1 cellular context compared by ENCODE assay signal in the genomic region with DNA sequence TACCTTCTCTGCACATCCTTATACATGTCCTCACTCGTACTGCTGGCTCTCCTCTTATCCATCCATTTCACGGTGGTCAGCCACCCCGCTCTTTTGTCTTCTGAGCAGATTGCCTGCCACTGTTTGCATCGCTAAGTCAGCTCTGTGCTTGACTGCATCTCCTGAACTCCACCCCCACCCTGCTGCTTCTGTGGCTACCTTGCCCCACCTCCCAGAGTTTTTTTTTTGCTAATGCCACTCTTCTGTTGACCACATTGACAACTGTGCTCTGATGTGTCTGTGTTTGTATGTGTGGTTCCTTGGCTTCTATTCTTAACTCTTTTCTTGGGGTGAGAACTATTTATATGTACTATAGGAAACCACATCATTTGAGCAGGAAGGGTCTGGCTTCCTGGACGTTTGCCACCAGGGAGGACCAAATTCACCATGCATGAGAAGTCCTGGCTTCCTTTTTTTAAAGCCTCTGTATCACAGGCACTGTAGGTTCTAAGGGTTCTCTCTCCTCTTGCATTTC.
TF ChIP-seq lines count a peak whose summit lies in the region.

No MANE protein-coding gene starts in this region.

TF ChIP-seq in GM12878, 131 proteins besides CTCF, POLR2A, EP300 and RAD21 (continued from another document and continues in another):
- TF ChIP-seq, protein P1, sequence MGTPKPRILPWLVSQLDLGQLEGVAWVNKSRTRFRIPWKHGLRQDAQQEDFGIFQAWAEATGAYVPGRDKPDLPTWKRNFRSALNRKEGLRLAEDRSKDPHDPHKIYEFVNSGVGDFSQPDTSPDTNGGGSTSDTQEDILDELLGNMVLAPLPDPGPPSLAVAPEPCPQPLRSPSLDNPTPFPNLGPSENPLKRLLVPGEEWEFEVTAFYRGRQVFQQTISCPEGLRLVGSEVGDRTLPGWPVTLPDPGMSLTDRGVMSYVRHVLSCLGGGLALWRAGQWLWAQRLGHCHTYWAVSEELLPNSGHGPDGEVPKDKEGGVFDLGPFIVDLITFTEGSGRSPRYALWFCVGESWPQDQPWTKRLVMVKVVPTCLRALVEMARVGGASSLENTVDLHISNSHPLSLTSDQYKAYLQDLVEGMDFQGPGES (IDR thresholded peaks at IDR 0.05), result no peak
- TF ChIP-seq FOS (IDR thresholded peaks at IDR 0.05; ENCODE audit: borderline replicate concordance, extremely low read depth, insufficient read length), result no peak
- TF ChIP-seq WRNIP1 (IDR thresholded peaks at IDR 0.05; ENCODE audit: borderline replicate concordance, low read depth, low read length), result no peak
- no peak for TF ChIP-seq SREBF1 (IDR thresholded peaks at IDR 0.05; ENCODE audit: low read length)
- TF ChIP-seq ZNF207 (IDR thresholded peaks at IDR 0.05; ENCODE audit: borderline replicate concordance), result no peak
- no peak for TF ChIP-seq ZNF592 (IDR thresholded peaks at IDR 0.05)
- TF ChIP-seq POLR2AphosphoS2 (IDR thresholded peaks at IDR 0.05; ENCODE audit: low read depth, low read length), result no peak
- TF ChIP-seq SIN3A (IDR thresholded peaks at IDR 0.05; ENCODE audit: low read depth, low read length), result no peak
- TF ChIP-seq CBX5 (IDR thresholded peaks at IDR 0.05; ENCODE audit: low read depth), result peak; percentile 64; the same call in 1 of the 2 replicates
- peak; percentile 61 for TF ChIP-seq CUX1 (IDR thresholded peaks at IDR 0.05; ENCODE audit: insufficient replicate concordance, low read depth, low read length)
- TF ChIP-seq TCF7 (IDR thresholded peaks at IDR 0.05; ENCODE audit: borderline replicate concordance), result peak; percentile 84
- no peak for TF ChIP-seq ELK1 (IDR thresholded peaks at IDR 0.05; ENCODE audit: low read depth, low read length)
- peak; percentile 20 to 53; a peak in 2 of 4 replicates for TF ChIP-seq BHLHE40 (IDR thresholded peaks at IDR 0.05; ENCODE audit: borderline replicate concordance in 1 of 2, low read depth in 2 of 2, low read length in 1 of 2)
- TF ChIP-seq FOXK2 (IDR thresholded peaks at IDR 0.05), result no peak
- peak; percentile 81 for TF ChIP-seq YY1 (IDR thresholded peaks at IDR 0.05; ENCODE audit: low read depth, low read length)
- peak; percentile 85 to 86 for TF ChIP-seq IKZF2 (IDR thresholded peaks at IDR 0.05)
- TF ChIP-seq, protein P2, sequence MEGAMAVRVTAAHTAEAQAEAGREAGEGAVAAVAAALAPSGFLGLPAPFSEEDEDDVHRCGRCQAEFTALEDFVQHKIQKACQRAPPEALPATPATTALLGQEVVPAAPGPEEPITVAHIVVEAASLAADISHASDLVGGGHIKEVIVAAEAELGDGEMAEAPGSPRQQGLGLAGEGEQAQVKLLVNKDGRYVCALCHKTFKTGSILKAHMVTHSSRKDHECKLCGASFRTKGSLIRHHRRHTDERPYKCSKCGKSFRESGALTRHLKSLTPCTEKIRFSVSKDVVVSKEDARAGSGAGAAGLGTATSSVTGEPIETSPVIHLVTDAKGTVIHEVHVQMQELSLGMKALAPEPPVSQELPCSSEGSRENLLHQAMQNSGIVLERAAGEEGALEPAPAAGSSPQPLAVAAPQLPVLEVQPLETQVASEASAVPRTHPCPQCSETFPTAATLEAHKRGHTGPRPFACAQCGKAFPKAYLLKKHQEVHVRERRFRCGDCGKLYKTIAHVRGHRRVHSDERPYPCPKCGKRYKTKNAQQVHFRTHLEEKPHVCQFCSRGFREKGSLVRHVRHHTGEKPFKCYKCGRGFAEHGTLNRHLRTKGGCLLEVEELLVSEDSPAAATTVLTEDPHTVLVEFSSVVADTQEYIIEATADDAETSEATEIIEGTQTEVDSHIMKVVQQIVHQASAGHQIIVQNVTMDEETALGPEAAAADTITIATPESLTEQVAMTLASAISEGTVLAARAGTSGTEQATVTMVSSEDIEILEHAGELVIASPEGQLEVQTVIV (IDR thresholded peaks at IDR 0.05; ENCODE audit: borderline replicate concordance, partially characterized antibody), result no peak
- TF ChIP-seq ZBTB11 (CRISPR knock-in tag; IDR thresholded peaks at IDR 0.05), result no peak
- TF ChIP-seq EGR1 (IDR thresholded peaks at IDR 0.05; ENCODE audit: borderline replicate concordance in 1 of 2, low read depth in 2 of 2, low read length in 2 of 2), result peak in 1 of 2 experiments; percentile 73; a peak in 2 of 3 replicates
- peak; percentile 82; the same call in 2 of the 3 replicates for TF ChIP-seq POU2F2 (IDR thresholded peaks at IDR 0.05; ENCODE audit: borderline replicate concordance, low read depth, low read length)
- TF ChIP-seq LARP7 (IDR thresholded peaks at IDR 0.05), result no peak
- TF ChIP-seq PBX3 (IDR thresholded peaks at IDR 0.05; ENCODE audit: insufficient replicate concordance, low read depth, low read length), result peak; percentile 67
- TF ChIP-seq JUND (IDR thresholded peaks at IDR 0.05; ENCODE audit: low read depth, low read length), result no peak
- TF ChIP-seq ZSCAN29 (IDR thresholded peaks at IDR 0.05), result no peak
- TF ChIP-seq KAT2A (conservative IDR thresholded peaks at IDR 0.05; ENCODE audit: control insufficient read depth, low read depth, low read length), result no peak
- TF ChIP-seq CEBPB (IDR thresholded peaks at IDR 0.05; ENCODE audit: borderline replicate concordance in 1 of 2, low read depth in 2 of 2, low read length in 2 of 2), result peak in 1 of 2 experiments; percentile 95; a peak in 2 of 4 replicates
- no peak for TF ChIP-seq RFX5 (IDR thresholded peaks at IDR 0.05; ENCODE audit: low read depth, low read length)
- TF ChIP-seq NFYA (IDR thresholded peaks at IDR 0.05; ENCODE audit: borderline replicate concordance, low read depth, low read length), result no peak
- no peak for TF ChIP-seq MYC (IDR thresholded peaks at IDR 0.05; ENCODE audit: insufficient read depth, insufficient read length, insufficient replicate concordance, low read length, severe bottlenecking)
- TF ChIP-seq NBN (IDR thresholded peaks at IDR 0.05), result peak; percentile 90
- no peak for TF ChIP-seq HSF1 (IDR thresholded peaks at IDR 0.05; ENCODE audit: low read depth, low read length)
- 0 out of 2 replicates have a peak, but pooled peaks have one; percentile 28 for TF ChIP-seq MYB (IDR thresholded peaks at IDR 0.05; ENCODE audit: borderline replicate concordance, low read depth, low read length)
- TF ChIP-seq STAT3 (IDR thresholded peaks at IDR 0.05; ENCODE audit: low read depth, low read length), result 0 out of 2 replicates have a peak, but pooled peaks have one; percentile 37
- no peak for TF ChIP-seq SMAD1 (IDR thresholded peaks at IDR 0.05; ENCODE audit: low read depth, partially characterized antibody)
- TF ChIP-seq NR2F1 (conservative IDR thresholded peaks at IDR 0.05), result no peak
- TF ChIP-seq CREB1 (IDR thresholded peaks at IDR 0.05; ENCODE audit: low read depth), result peak; percentile 66
